ENCODE assay signal across 2 cellular contexts in genomic region chr3:126986001-126986400, GRCh38.
A peak's percentile ranks its signal among the peaks of the same experiment; 100 is the strongest.
TF ChIP-seq lines count a peak whose summit lies in the region.

No MANE protein-coding gene starts in this region.

TF ChIP-seq in HEK293, 187 proteins besides CTCF, POLR2A, EP300 and RAD21 (continued from another document and continues in another):
- TF ChIP-seq, protein P1, sequence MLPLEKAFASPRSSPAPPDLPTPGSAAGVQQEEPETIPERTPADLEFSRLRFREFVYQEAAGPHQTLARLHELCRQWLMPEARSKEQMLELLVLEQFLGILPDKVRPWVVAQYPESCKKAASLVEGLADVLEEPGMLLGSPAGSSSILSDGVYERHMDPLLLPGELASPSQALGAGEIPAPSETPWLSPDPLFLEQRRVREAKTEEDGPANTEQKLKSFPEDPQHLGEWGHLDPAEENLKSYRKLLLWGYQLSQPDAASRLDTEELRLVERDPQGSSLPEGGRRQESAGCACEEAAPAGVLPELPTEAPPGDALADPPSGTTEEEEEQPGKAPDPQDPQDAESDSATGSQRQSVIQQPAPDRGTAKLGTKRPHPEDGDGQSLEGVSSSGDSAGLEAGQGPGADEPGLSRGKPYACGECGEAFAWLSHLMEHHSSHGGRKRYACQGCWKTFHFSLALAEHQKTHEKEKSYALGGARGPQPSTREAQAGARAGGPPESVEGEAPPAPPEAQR (tag by site-specific recombination; IDR thresholded peaks at IDR 0.05) = no peak
- TF ChIP-seq GLIS2 (tag by site-specific recombination; IDR thresholded peaks at IDR 0.05) = no peak
- no peak for TF ChIP-seq ZNF211 (tag by site-specific recombination; IDR thresholded peaks at IDR 0.05; ENCODE audit: low read depth)
- TF ChIP-seq ZNF664 (tag by site-specific recombination; IDR thresholded peaks at IDR 0.05) = no peak
- TF ChIP-seq PRDM4 (tag by site-specific recombination; IDR thresholded peaks at IDR 0.05) = no peak
- TF ChIP-seq, protein P2, sequence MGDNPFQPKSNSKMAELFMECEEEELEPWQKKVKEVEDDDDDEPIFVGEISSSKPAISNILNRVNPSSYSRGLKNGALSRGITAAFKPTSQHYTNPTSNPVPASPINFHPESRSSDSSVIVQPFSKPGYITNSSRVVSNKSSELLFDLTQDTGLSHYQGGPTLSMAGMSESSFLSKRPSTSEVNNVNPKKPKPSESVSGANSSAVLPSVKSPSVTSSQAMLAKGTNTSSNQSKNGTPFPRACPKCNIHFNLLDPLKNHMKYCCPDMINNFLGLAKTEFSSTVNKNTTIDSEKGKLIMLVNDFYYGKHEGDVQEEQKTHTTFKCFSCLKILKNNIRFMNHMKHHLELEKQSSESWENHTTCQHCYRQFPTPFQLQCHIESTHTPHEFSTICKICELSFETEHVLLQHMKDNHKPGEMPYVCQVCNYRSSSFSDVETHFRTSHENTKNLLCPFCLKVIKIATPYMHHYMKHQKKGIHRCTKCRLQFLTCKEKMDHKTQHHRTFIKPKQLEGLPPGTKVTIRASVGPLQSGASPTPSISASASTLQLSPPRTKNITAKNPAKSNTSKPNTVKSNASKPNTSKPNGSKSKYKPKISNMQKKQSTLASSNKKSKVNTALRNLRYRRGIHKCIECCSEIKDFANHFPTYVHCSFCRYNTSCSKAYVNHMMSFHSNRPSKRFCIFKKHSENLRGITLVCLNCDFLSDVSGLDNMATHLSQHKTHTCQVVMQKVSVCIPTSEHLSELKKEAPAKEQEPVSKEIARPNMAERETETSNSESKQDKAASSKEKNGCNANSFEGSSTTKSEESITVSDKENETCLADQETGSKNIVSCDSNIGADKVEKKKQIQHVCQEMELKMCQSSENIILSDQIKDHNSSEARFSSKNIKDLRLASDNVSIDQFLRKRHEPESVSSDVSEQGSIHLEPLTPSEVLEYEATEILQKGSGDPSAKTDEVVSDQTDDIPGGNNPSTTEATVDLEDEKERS (tag by site-specific recombination; IDR thresholded peaks at IDR 0.05) = no peak
- TF ChIP-seq ZNF626 (tag by site-specific recombination; IDR thresholded peaks at IDR 0.05) = no peak
- 0 out of 2 replicates have a peak, but pooled peaks have one; percentile 33 for TF ChIP-seq IKZF3 (tag by site-specific recombination; IDR thresholded peaks at IDR 0.05)
- TF ChIP-seq ZNF140 (tag by site-specific recombination; IDR thresholded peaks at IDR 0.05) = no peak
- no peak for TF ChIP-seq ZNF707 (tag by site-specific recombination; IDR thresholded peaks at IDR 0.05)
- no peak for TF ChIP-seq ZNF302 (tag by site-specific recombination; IDR thresholded peaks at IDR 0.05; ENCODE audit: low read depth)
- TF ChIP-seq GLI2 (tag by site-specific recombination; IDR thresholded peaks at IDR 0.05; ENCODE audit: borderline replicate concordance, low read depth) = no peak
- no peak for TF ChIP-seq GLI4 (tag by site-specific recombination; IDR thresholded peaks at IDR 0.05)
- TF ChIP-seq ZIC2 (tag by site-specific recombination; IDR thresholded peaks at IDR 0.05) = 0 out of 2 replicates have a peak, but pooled peaks have one; percentile 31
- peak; percentile 70 for TF ChIP-seq KLF10 (tag by site-specific recombination; IDR thresholded peaks at IDR 0.05)
- no peak for TF ChIP-seq ZNF585B (tag by site-specific recombination; IDR thresholded peaks at IDR 0.05)
- TF ChIP-seq HOXC10 (CRISPR knock-in tag; IDR thresholded peaks at IDR 0.05) = no peak

TF ChIP-seq in K562, 482 proteins besides CTCF, POLR2A, EP300 and RAD21 (continued from another document and continues in another):
- TF ChIP-seq FOXK2 (conservative IDR thresholded peaks at IDR 0.05 in 1 of 2, IDR thresholded peaks at IDR 0.05 in 1 of 2; ENCODE audit: low read depth in 2 of 2) = peak; percentile 57 to 81; a peak in 3 of 4 replicates
- peak; percentile 80 for TF ChIP-seq JUND (IDR thresholded peaks at IDR 0.05; ENCODE audit: borderline replicate concordance, low read depth, low read length)
- TF ChIP-seq JUND (tag; IDR thresholded peaks at IDR 0.05; ENCODE audit: borderline replicate concordance, low read depth, low read length) = peak; percentile 70; the same call in 1 of the 3 replicates
- 0 out of 2 replicates have a peak, but pooled peaks have one; percentile 21 for TF ChIP-seq FOXM1 (IDR thresholded peaks at IDR 0.05; ENCODE audit: low read depth)
- TF ChIP-seq FOXM1 (CRISPR knock-in tag; IDR thresholded peaks at IDR 0.05; ENCODE audit: low read depth) = no peak
- TF ChIP-seq NFIX (CRISPR knock-in tag; IDR thresholded peaks at IDR 0.05; ENCODE audit: low read depth) = no peak
- peak; percentile 68 for TF ChIP-seq MTA2 (IDR thresholded peaks at IDR 0.05; ENCODE audit: low read depth)
- TF ChIP-seq NEUROD1 (IDR thresholded peaks at IDR 0.05; ENCODE audit: borderline replicate concordance, low read depth, low read length, partially characterized antibody) = peak; percentile 29
- no peak for TF ChIP-seq ZNF444 (CRISPR knock-in tag; IDR thresholded peaks at IDR 0.05)
- no peak for TF ChIP-seq U2AF1 (optimal IDR thresholded peaks at IDR 0.05; ENCODE audit: low read depth, low read length)
- no peak for TF ChIP-seq SAFB2 (IDR thresholded peaks at IDR 0.05; ENCODE audit: borderline replicate concordance, low read depth, low read length, severe bottlenecking)
- peak; percentile 34 to 65; a peak in 1 of 4 replicates for TF ChIP-seq SIN3A (IDR thresholded peaks at IDR 0.05; ENCODE audit: borderline replicate concordance in 2 of 2, control insufficient read depth in 1 of 2, low read depth in 2 of 2, low read length in 2 of 2)
- no peak for TF ChIP-seq KDM2B (CRISPR knock-in tag; IDR thresholded peaks at IDR 0.05)
- no peak for TF ChIP-seq ZBTB8A (IDR thresholded peaks at IDR 0.05; ENCODE audit: partially characterized antibody)
- TF ChIP-seq E2F5 (CRISPR knock-in tag; IDR thresholded peaks at IDR 0.05) = no peak
- no peak for TF ChIP-seq ASH1L (IDR thresholded peaks at IDR 0.05; ENCODE audit: borderline replicate concordance, low read depth, partially characterized antibody)
- no peak for TF ChIP-seq ZNF395 (CRISPR knock-in tag; IDR thresholded peaks at IDR 0.05)
- TF ChIP-seq, protein P3, sequence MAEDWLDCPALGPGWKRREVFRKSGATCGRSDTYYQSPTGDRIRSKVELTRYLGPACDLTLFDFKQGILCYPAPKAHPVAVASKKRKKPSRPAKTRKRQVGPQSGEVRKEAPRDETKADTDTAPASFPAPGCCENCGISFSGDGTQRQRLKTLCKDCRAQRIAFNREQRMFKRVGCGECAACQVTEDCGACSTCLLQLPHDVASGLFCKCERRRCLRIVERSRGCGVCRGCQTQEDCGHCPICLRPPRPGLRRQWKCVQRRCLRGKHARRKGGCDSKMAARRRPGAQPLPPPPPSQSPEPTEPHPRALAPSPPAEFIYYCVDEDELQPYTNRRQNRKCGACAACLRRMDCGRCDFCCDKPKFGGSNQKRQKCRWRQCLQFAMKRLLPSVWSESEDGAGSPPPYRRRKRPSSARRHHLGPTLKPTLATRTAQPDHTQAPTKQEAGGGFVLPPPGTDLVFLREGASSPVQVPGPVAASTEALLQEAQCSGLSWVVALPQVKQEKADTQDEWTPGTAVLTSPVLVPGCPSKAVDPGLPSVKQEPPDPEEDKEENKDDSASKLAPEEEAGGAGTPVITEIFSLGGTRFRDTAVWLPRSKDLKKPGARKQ (CRISPR knock-in tag; IDR thresholded peaks at IDR 0.05) = no peak
- TF ChIP-seq HDAC1 (IDR thresholded peaks at IDR 0.05) = 0 out of 4 replicates have a peak, but pooled peaks of 1 of the 2 experiments have one; percentile 33
- TF ChIP-seq, protein P4, sequence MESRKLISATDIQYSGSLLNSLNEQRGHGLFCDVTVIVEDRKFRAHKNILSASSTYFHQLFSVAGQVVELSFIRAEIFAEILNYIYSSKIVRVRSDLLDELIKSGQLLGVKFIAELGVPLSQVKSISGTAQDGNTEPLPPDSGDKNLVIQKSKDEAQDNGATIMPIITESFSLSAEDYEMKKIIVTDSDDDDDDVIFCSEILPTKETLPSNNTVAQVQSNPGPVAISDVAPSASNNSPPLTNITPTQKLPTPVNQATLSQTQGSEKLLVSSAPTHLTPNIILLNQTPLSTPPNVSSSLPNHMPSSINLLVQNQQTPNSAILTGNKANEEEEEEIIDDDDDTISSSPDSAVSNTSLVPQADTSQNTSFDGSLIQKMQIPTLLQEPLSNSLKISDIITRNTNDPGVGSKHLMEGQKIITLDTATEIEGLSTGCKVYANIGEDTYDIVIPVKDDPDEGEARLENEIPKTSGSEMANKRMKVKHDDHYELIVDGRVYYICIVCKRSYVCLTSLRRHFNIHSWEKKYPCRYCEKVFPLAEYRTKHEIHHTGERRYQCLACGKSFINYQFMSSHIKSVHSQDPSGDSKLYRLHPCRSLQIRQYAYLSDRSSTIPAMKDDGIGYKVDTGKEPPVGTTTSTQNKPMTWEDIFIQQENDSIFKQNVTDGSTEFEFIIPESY (CRISPR knock-in tag; IDR thresholded peaks at IDR 0.05) = 0 out of 2 replicates have a peak, but pooled peaks have one; percentile 10
- no peak for TF ChIP-seq BRD9 (IDR thresholded peaks at IDR 0.05; ENCODE audit: low read depth, partially characterized antibody)
- no peak for TF ChIP-seq ATF1 (CRISPR knock-in tag; IDR thresholded peaks at IDR 0.05)
- TF ChIP-seq ATF1 (tag; IDR thresholded peaks at IDR 0.05) = no peak
- peak; percentile 79 for TF ChIP-seq TAL1 (IDR thresholded peaks at IDR 0.05)
- TF ChIP-seq TCF3 (CRISPR knock-in tag; IDR thresholded peaks at IDR 0.05) = peak; percentile 82
- no peak for TF ChIP-seq ELF4 (CRISPR knock-in tag; IDR thresholded peaks at IDR 0.05)
- no peak for TF ChIP-seq LARP7 (IDR thresholded peaks at IDR 0.05)
- no peak for TF ChIP-seq CREB3L1 (IDR thresholded peaks at IDR 0.05; ENCODE audit: borderline replicate concordance, low read depth)
